In genomic region chr14:24076302-24076601, GRCh38 we compare ENCODE assay signal across 33 cellular contexts. TPM values are rescaled to one million over a fixed set of nuclear protein-coding genes. Genes with fewer than 3 reads are reported as not detected.
"Had no signal": no experiment of that assay in that cellular context is flagged by ENCODE, and none has a peak within 500 bp of the region (broad histone marks: within the 10 kb centered on the region; RNA-seq: fewer than 3 reads in every experiment).

No MANE protein-coding gene starts in this region.

- H3K36me3 Mint-ChIP-seq: activated CD4-positive, alpha-beta memory T cell treated with anti-CD3 and anti-CD28 coated beads for 36 hours; activated CD8-positive, alpha-beta memory T cell treated with anti-CD3 and anti-CD28 coated beads, Interleukin-2, amount 10 ng/mL, durations not matched to agents 7 days and 5 days; activated naive CD4-positive, alpha-beta T cell treated with anti-CD3 and anti-CD28 coated beads, Interleukin-2, amount 10 ng/mL, durations not matched to agents 7 days and 5 days; activated naive CD4-positive, alpha-beta T cell treated with anti-CD3 and anti-CD28 coated beads, Interleukin-2, amount 50 U/mL, for 72 hours; activated naive CD8-positive, alpha-beta T cell treated with anti-CD3 and anti-CD28 coated beads, Interleukin-2, amount 10 ng/mL, durations not matched to agents 7 days and 5 days; brain had no signal

- H3K27me3 Mint-ChIP-seq: activated CD4-positive, alpha-beta memory T cell treated with anti-CD3 and anti-CD28 coated beads for 36 hours; activated CD4-positive, alpha-beta T cell treated with anti-CD3 and anti-CD28 coated beads for 36 hours; activated CD4-positive, alpha-beta T cell treated with anti-CD3 and anti-CD28 coated beads, Interleukin-2, amount 10 ng/mL, durations not matched to agents 24 days and 14 days; activated CD8-positive, alpha-beta memory T cell treated with anti-CD3 and anti-CD28 coated beads, Interleukin-2, amount 10 ng/mL, durations not matched to agents 7 days and 5 days; activated naive CD8-positive, alpha-beta T cell treated with anti-CD3 and anti-CD28 coated beads, Interleukin-2, amount 10 ng/mL, durations not matched to agents 7 days and 5 days had no signal

- H3K4me3 ChIP-seq: ascending aorta, breast epithelium, cardiac muscle cell, esophagus muscularis mucosa, gastrocnemius medialis, heart right ventricle had no signal

- DNase-seq: activated CD4-positive, alpha-beta memory T cell treated with anti-CD3 and anti-CD28 coated beads for 36 hours; activated CD4-positive, alpha-beta T cell treated with anti-CD3 and anti-CD28 coated beads for 36 hours; activated CD4-positive, alpha-beta T cell treated with anti-CD3 and anti-CD28 coated beads, Interleukin-2, amount 10 ng/mL, durations not matched to agents 24 days and 14 days; activated CD4-positive, CD25-positive, alpha-beta regulatory T cell; activated CD4-positive, CD25-positive, alpha-beta regulatory T cell treated with anti-CD3 and anti-CD28 coated beads, Interleukin-2, amount 50 U/mL, for 72 hours; activated CD8-positive, alpha-beta memory T cell treated with anti-CD3 and anti-CD28 coated beads, Interleukin-2, amount 10 ng/mL, durations not matched to agents 7 days and 5 days; activated CD8-positive, alpha-beta memory T cell treated with anti-CD3 and anti-CD28 coated beads, Interleukin-2, amount 50 U/mL, for 4 hours; activated gamma-delta T cell; activated naive CD4-positive, alpha-beta T cell; activated naive CD8-positive, alpha-beta T cell treated with anti-CD3 and anti-CD28 coated beads, Interleukin-2, amount 10 ng/mL, durations not matched to agents 7 days and 5 days; activated T-cell treated with anti-CD3 and anti-CD28 coated beads, Interleukin-2, amount 50 U/mL, for 1 hour; activated T-cell treated with anti-CD3 and anti-CD28 coated beads, Interleukin-2, amount 50 U/mL, for 48 hours; central memory CD4-positive, alpha-beta T cell; cerebellar nuclear complex; cortex of kidney; dermis blood vessel endothelial cell; effector CD4-positive, alpha-beta T cell; effector memory CD8-positive, alpha-beta T cell; erythroblast; foreskin keratinocyte; gastrocnemius medialis; heart right ventricle; T-helper 2 cell had no signal

- H3K27ac Mint-ChIP-seq: activated CD4-positive, alpha-beta memory T cell treated with anti-CD3 and anti-CD28 coated beads for 36 hours; activated CD4-positive, alpha-beta T cell treated with anti-CD3 and anti-CD28 coated beads for 36 hours; activated CD8-positive, alpha-beta memory T cell treated with anti-CD3 and anti-CD28 coated beads, Interleukin-2, amount 10 ng/mL, durations not matched to agents 7 days and 5 days; activated T-helper 1 cell treated with anti-CD3 and anti-CD28 coated beads, Interleukin-12 subunit alpha, Interleukin-12 subunit beta, Interleukin-2, Interleukin-4 antibody, amounts not matched to agents 30 ng/mL and 10 ng/mL and 1 ng/mL, durations not matched to agents 14 hours and 24 hours and 36 hours; effector memory CD8-positive, alpha-beta T cell had no signal

- H3K9me3 ChIP-seq: ascending aorta, breast epithelium, esophagus muscularis mucosa, gastrocnemius medialis, heart right ventricle had no signal

- H3K4me1 ChIP-seq: breast epithelium, foreskin keratinocyte had no signal

- H3K27me3 ChIP-seq: ascending aorta had no signal

- H3K36me3 ChIP-seq: ascending aorta, breast epithelium, cardiac muscle cell, esophagus muscularis mucosa, gastrocnemius medialis, heart right ventricle had no signal

- H3K27ac ChIP-seq: ascending aorta, breast epithelium, cardiac muscle cell, esophagus muscularis mucosa, foreskin keratinocyte, gastrocnemius medialis, heart right ventricle had no signal

- ATAC-seq: activated CD4-positive, alpha-beta T cell treated with anti-CD3 and anti-CD28 coated beads for 36 hours; activated CD8-positive, alpha-beta memory T cell treated with anti-CD3 and anti-CD28 coated beads, Interleukin-2, amount 10 ng/mL, durations not matched to agents 7 days and 5 days; activated naive CD4-positive, alpha-beta T cell treated with anti-CD3 and anti-CD28 coated beads, Interleukin-2, amount 50 U/mL, for 72 hours; effector memory CD8-positive, alpha-beta T cell; gastrocnemius medialis; heart right ventricle had no signal

- H3K4me3 Mint-ChIP-seq: activated CD4-positive, alpha-beta memory T cell treated with anti-CD3 and anti-CD28 coated beads for 36 hours; activated CD4-positive, alpha-beta T cell treated with anti-CD3 and anti-CD28 coated beads for 36 hours; activated CD4-positive, alpha-beta T cell treated with anti-CD3 and anti-CD28 coated beads, Interleukin-2, amount 10 ng/mL, durations not matched to agents 24 days and 14 days; activated CD8-positive, alpha-beta memory T cell treated with anti-CD3 and anti-CD28 coated beads, Interleukin-2, amount 10 ng/mL, durations not matched to agents 7 days and 5 days; activated T-helper 1 cell treated with anti-CD3 and anti-CD28 coated beads, Interleukin-12 subunit alpha, Interleukin-12 subunit beta, Interleukin-2, Interleukin-4 antibody, amounts not matched to agents 30 ng/mL and 10 ng/mL and 1 ng/mL, durations not matched to agents 14 hours and 24 hours and 36 hours; brain; effector memory CD8-positive, alpha-beta T cell had no signal

- H3K9me3 Mint-ChIP-seq: activated CD4-positive, alpha-beta memory T cell treated with anti-CD3 and anti-CD28 coated beads for 36 hours; activated CD4-positive, alpha-beta T cell treated with anti-CD3 and anti-CD28 coated beads, Interleukin-2, amount 10 ng/mL, durations not matched to agents 24 days and 14 days; activated naive CD4-positive, alpha-beta T cell treated with anti-CD3 and anti-CD28 coated beads, Interleukin-2, amount 10 ng/mL, durations not matched to agents 7 days and 5 days; activated naive CD4-positive, alpha-beta T cell treated with anti-CD3 and anti-CD28 coated beads, Interleukin-2, amount 50 U/mL, for 72 hours; activated naive CD8-positive, alpha-beta T cell treated with anti-CD3 and anti-CD28 coated beads, Interleukin-2, amount 10 ng/mL, durations not matched to agents 7 days and 5 days; activated T-helper 1 cell treated with anti-CD3 and anti-CD28 coated beads, Interleukin-12 subunit alpha, Interleukin-12 subunit beta, Interleukin-2, Interleukin-4 antibody, amounts not matched to agents 30 ng/mL and 10 ng/mL and 1 ng/mL, durations not matched to agents 14 hours and 24 hours and 36 hours; brain; effector memory CD8-positive, alpha-beta T cell had no signal

RNA-seq across cellular contexts. Expression of gene CPNE6, which starts 4.9 kb away (rescaled TPM):
- total RNA-seq: activated CD4-positive, alpha-beta memory T cell treated with anti-CD3 and anti-CD28 coated beads for 36 hours; activated CD4-positive, alpha-beta T cell treated with anti-CD3 and anti-CD28 coated beads for 36 hours; activated CD4-positive, alpha-beta T cell treated with anti-CD3 and anti-CD28 coated beads, Interleukin-2, amount 10 ng/mL, durations not matched to agents 24 days and 14 days; activated CD8-positive, alpha-beta memory T cell treated with anti-CD3 and anti-CD28 coated beads for 36 hours; activated T-helper 1 cell treated with anti-CD3 and anti-CD28 coated beads, Interleukin-12 subunit alpha, Interleukin-12 subunit beta, Interleukin-2, Interleukin-4 antibody, amounts not matched to agents 30 ng/mL and 10 ng/mL and 1 ng/mL, durations not matched to agents 14 hours and 24 hours and 36 hours; ascending aorta; breast epithelium; dermis blood vessel endothelial cell; foreskin keratinocyte; gastrocnemius medialis; T-helper 1 cell treated with Interleukin-12 subunit alpha and Interleukin-12 subunit beta and Interleukin-4 antibody, amounts not matched to agents 30 ng/mL and 1 ng/mL, for 36 hours had no signal
- polyA plus RNA-seq: foreskin keratinocyte, heart right ventricle had no signal

RNA-seq across cellular contexts. Expression of gene CARMIL3, which starts 24.4 kb away (rescaled TPM):
- total RNA-seq: ascending aorta, dermis blood vessel endothelial cell had no signal

RNA-seq across cellular contexts. Expression of gene NRL, which starts 38.5 kb away (rescaled TPM):
- total RNA-seq: ascending aorta had no signal
